ENCODE assay signal across 8 cellular contexts in the genomic region with DNA sequence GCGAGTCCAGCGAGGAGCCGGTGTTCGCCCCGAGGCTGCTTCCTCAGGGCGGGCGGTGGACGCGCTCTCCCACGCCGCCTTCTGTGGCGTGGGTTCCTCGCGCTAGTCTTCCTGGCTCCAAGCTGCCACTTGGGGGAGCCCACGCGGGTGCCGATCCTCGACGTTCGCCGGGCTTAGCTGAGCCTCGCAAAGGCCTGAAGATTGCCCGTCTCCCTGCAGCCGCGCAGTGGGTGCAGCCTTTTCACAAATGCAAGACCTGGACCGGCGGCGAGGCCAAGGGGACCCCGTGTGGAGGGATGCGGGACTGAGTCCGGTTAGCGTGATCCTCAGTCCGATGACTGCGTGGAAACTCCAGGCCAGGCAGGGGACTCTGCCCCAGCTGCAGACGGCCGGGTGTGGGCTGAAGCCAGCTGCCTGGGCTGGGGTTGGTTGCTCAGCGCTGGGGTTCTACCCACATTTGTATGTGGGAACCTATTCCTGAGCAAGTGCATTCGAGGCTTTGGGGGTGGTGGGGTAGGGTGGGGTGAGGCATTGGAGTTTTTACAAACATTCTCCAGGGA. TPM values are rescaled to one million over a fixed set of nuclear protein-coding genes. Genes with fewer than 3 reads are reported as not detected.
DNase-seq lines count a peak whose midpoint lies in the region; ATAC-seq and TF ChIP-seq lines count a peak whose summit lies in the region.

No MANE protein-coding gene starts in this region.

- TF ChIP-seq EP300 in sigmoid colon (IDR thresholded peaks at IDR 0.05) = no peak

- peaks cover 12% of the 10 kb centered on the region for H3K27me3 Mint-ChIP-seq in CD4-positive, CD25-positive, alpha-beta regulatory T cell

- H3K27ac ChIP-seq in CD4-positive, CD25-positive, alpha-beta regulatory T cell (ENCODE audit: insufficient read depth, low read length, poor library complexity, severe bottlenecking) = peak overlapping the region; percentile 91
- no peak overlapping the region for H3K27ac ChIP-seq in HUES6 (ENCODE audit: low read depth, low read length)
- peak overlapping the region; percentile 91 to 96 (median 94) for H3K27ac ChIP-seq in sigmoid colon

- TF ChIP-seq POLR2A in sigmoid colon (IDR thresholded peaks at IDR 0.05) = no peak

- WGBS in sigmoid colon, 2 donors = 0% methylated on average over 38 of the region's 38 CpGs

- peaks cover 9 to 54% (median 30%) of the 10 kb centered on the region in 4 donors for H3K4me1 Mint-ChIP-seq in CD4-positive, CD25-positive, alpha-beta regulatory T cell

- H3K9me3 Mint-ChIP-seq in CD4-positive, CD25-positive, alpha-beta regulatory T cell = peaks cover 0 to 5% (median 0%) of the 10 kb centered on the region in 7 donors

- TF ChIP-seq CTCF in sigmoid colon (IDR thresholded peaks at IDR 0.05) = peak in 3 of 4 experiments; percentile 30 to 49 (median 46)

- peak overlapping the region; percentile 66 for H3K4me3 ChIP-seq in CD4-positive, CD25-positive, alpha-beta regulatory T cell (ENCODE audit: low read depth, low read length)
- H3K4me3 ChIP-seq in HUES6 (ENCODE audit: low read depth, low read length) = peak overlapping the region; percentile 78
- peak overlapping the region; percentile 41 to 86 (median 78) for H3K4me3 ChIP-seq in sigmoid colon

- peaks cover 18% of the 10 kb centered on the region for H3K4me1 ChIP-seq in CD4-positive, CD25-positive, alpha-beta regulatory T cell (ENCODE audit: control insufficient read depth, insufficient read depth, low read length, poor library complexity, severe bottlenecking)
- peaks cover 12% of the 10 kb centered on the region for H3K4me1 ChIP-seq in HUES6 (ENCODE audit: control insufficient read depth, insufficient read depth, low read length)
- peaks cover 0 to 30% (median 25%) of the 10 kb centered on the region in 4 donors for H3K4me1 ChIP-seq in sigmoid colon

- no peaks in the 10 kb centered on the region for H3K9me3 ChIP-seq in CD4-positive, CD25-positive, alpha-beta regulatory T cell (ENCODE audit: control insufficient read depth in 2 of 2, low read length in 2 of 2)
- H3K9me3 ChIP-seq in HUES6 (ENCODE audit: control insufficient read depth, insufficient read depth, low read depth, low read length) (no peaks in the 10 kb centered on the region), sigmoid colon (no peaks in the 10 kb centered on the region)

- peak in 1 of 3 donors; percentile 85 for DNase-seq in CD4-positive, CD25-positive, alpha-beta regulatory T cell
- peak; percentile 80 for DNase-seq in activated CD4-positive, alpha-beta T cell treated with anti-CD3 and anti-CD28 coated beads, Interleukin-2, amount 50 U/mL, for 1 hour
- DNase-seq in foreskin melanocyte = peak; percentile 67
- DNase-seq in sigmoid colon = peak; percentile 89
- DNase-seq in dedifferentiated amniotic fluid mesenchymal stem cell (ENCODE audit: extremely low spot score) = no peak
- no peak for DNase-seq in NCI-H446 (lab: John Stamatoyannopoulos, UW)

- no peaks in the 10 kb centered on the region for H3K36me3 ChIP-seq in CD4-positive, CD25-positive, alpha-beta regulatory T cell (ENCODE audit: control insufficient read depth, insufficient read depth, low read length)
- no peaks in the 10 kb centered on the region for H3K36me3 ChIP-seq in HUES6 (ENCODE audit: control insufficient read depth, insufficient read depth, low read length)
- H3K36me3 ChIP-seq in sigmoid colon = no peaks in the 10 kb centered on the region

- H3K9ac ChIP-seq in HUES6 (ENCODE audit: low read length) = peak overlapping the region; percentile 47

- peaks cover 6% of the 10 kb centered on the region for H3K36me3 Mint-ChIP-seq in CD4-positive, CD25-positive, alpha-beta regulatory T cell

- peak; percentile 71 for ATAC-seq in CD4-positive, CD25-positive, alpha-beta regulatory T cell (ENCODE audit: low read depth in 2 of 2)
- ATAC-seq in GM18519 (IDR thresholded peaks at IDR 0.05; ENCODE audit: low FRiP score, unreplicated experiment) = peak; percentile 15

- peak overlapping the region; percentile 98 to 99 (median 99) for H3K27ac Mint-ChIP-seq in CD4-positive, CD25-positive, alpha-beta regulatory T cell

- peak overlapping the region; percentile 97 to 100 (median 98) for H3K4me3 Mint-ChIP-seq in CD4-positive, CD25-positive, alpha-beta regulatory T cell

- intact Hi-C loops in sigmoid colon (cut with DNase I) = loop anchor here (2.0 to 10.0 kb wide), 4 partner anchors 33 to 503 kb away; a partner anchor contains a TSS

- H3K27me3 ChIP-seq in CD4-positive, CD25-positive, alpha-beta regulatory T cell (ENCODE audit: control insufficient read depth, insufficient read depth, low read length) = no peaks in the 10 kb centered on the region
- peaks cover 9% of the 10 kb centered on the region for H3K27me3 ChIP-seq in HUES6 (ENCODE audit: control insufficient read depth, insufficient read depth, low read length)
- no peaks in the 10 kb centered on the region for H3K27me3 ChIP-seq in sigmoid colon

RNA-seq across cellular contexts. Expression of a gene that starts 16.6 kb away (rescaled TPM):
- total RNA-seq in CD4-positive, CD25-positive, alpha-beta regulatory T cell = not detected
- polyA plus RNA-seq in CD4-positive, CD25-positive, alpha-beta regulatory T cell = not detected
- total RNA-seq in sigmoid colon = 10 to 100 TPM; 17.1 to 31.5 (median 21.8) TPM
- 10 to 100 TPM in 1 of 3 donors, 1 to 10 TPM in 2; 3.9 to 10.3 (median 9.6) TPM for polyA plus RNA-seq in sigmoid colon

RNA-seq across cellular contexts. Expression of a gene that starts 45.6 kb away (rescaled TPM):
- total RNA-seq in CD4-positive, CD25-positive, alpha-beta regulatory T cell = not detected
- polyA plus RNA-seq in CD4-positive, CD25-positive, alpha-beta regulatory T cell = under 1 TPM in 2 of 4 donors, not detected in 2; 0.09 to 0.24 TPM
- not detected for total RNA-seq in sigmoid colon
- not detected for polyA plus RNA-seq in sigmoid colon

RNA-seq across cellular contexts. Expression of a gene that starts 48.2 kb away (rescaled TPM):
- not detected for total RNA-seq in CD4-positive, CD25-positive, alpha-beta regulatory T cell
- polyA plus RNA-seq in CD4-positive, CD25-positive, alpha-beta regulatory T cell = under 1 TPM in 2 of 4 donors, not detected in 2; 0.15 to 0.19 TPM
- 1 to 10 TPM in 1 of 4 donors, under 1 TPM in 1, not detected in 2; 0.27 to 1.1 TPM for total RNA-seq in sigmoid colon
- 1 to 10 TPM in 1 of 3 donors, not detected in 2; 1.4 TPM for polyA plus RNA-seq in sigmoid colon

Comparison
In these comparisons a context has a peak if more than half of its experiments do, and no peak if none do; other contexts are left out.
1. DNase-seq: peak in activated CD4-positive, alpha-beta T cell treated with anti-CD3 and anti-CD28 coated beads, Interleukin-2, amount 50 U/mL, for 1 hour (single experiment), foreskin melanocyte (single experiment) and sigmoid colon (single experiment); none in dedifferentiated amniotic fluid mesenchymal stem cell (single experiment) and NCI-H446 (0 of 2).
2. RNA of a gene that starts 16.6 kb away (total RNA-seq): 17.1 to 31.5 TPM in sigmoid colon; not detected in CD4-positive, CD25-positive, alpha-beta regulatory T cell (single experiment); every median in the first group is over 10 times any median in the second.
3. Peak in every context shown above with its lines, with median percentiles within 50 percentile points of each other: H3K4me3 ChIP-seq.